Comparison of ENCODE assay signal across 8 cellular contexts in the genomic region with DNA sequence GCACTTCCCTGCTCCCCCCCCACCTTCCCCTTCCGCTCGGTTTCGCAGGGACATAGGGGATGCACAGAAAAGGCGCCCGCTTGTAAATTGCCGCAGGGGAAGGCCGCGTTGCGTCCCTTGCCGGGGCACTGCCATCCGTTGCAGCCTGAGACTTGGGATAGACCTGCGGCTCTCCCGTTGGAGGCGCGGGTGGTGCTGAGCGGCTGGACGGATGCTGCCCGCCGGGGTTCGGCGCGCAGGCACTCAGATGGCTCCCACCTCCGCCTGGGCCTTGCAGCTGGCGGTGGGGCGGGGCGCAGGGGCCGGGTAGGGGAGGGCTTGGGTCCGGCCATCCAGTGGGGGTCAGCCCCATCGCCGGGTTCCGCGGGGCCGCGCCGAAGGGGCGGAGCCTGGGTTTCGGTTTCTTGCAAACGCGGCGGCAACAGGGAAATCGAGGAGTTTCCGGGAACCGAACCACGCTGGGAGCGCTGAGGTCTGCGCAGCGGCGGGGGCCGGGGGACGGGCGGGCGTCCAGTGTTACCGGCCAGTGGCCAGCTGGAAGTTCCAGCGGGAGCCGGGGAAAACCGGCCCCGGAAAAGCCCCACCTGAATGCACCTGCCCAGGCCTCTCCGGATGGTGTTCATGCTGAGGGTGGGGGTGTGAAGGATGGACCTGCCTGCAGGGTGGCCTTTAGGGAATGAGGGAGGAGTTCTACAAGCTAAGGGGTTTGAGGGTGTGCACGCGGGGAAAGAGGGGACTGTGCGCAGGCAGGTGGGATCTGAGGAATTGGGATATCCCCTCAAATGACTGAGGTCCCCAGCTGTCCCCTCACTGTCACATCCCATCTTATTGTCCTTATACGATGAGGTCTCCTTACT. TPM values are rescaled to one million over a fixed set of nuclear protein-coding genes. Genes with fewer than 3 reads are reported as not detected.
A peak's percentile ranks its signal among the peaks of the same experiment; 100 is the strongest.
DNase-seq lines count a peak whose midpoint lies in the region; ATAC-seq and TF ChIP-seq lines count a peak whose summit lies in the region.

No MANE protein-coding gene starts in this region.

- no peak overlapping the region for H2BK12ac ChIP-seq in trophoblast cell (ENCODE audit: low read length)

- no peaks in the 10 kb centered on the region for H3K27me3 Mint-ChIP-seq in Calu3 (ENCODE audit: unreplicated experiment)

- H3K4me3 ChIP-seq in SJSA1 (peak overlapping the region; percentile 48), trophoblast cell (ENCODE audit: low read depth, low read length) (peak overlapping the region; percentile 63)

- peak overlapping the region; percentile 22 for H4K91ac ChIP-seq in trophoblast cell (ENCODE audit: low read depth, low read length)

- ATAC-seq in GM19452 (IDR thresholded peaks at IDR 0.05; ENCODE audit: unreplicated experiment): peak; percentile 40
- ATAC-seq in left cardiac atrium: peak; percentile 76 to 86

- H3K4me1 Mint-ChIP-seq in Calu3 (ENCODE audit: low read depth, unreplicated experiment): peaks cover 74% of the 10 kb centered on the region

- peak overlapping the region; percentile 11 for H3K27ac Mint-ChIP-seq in Calu3 (ENCODE audit: unreplicated experiment)

- H3K4ac ChIP-seq in trophoblast cell (ENCODE audit: low read depth, low read length): no peak overlapping the region

- H3K79me2 ChIP-seq in trophoblast cell (ENCODE audit: control insufficient read depth, insufficient read depth, low read length, poor library complexity): peaks cover 2% of the 10 kb centered on the region

- H2BK5ac ChIP-seq in trophoblast cell (ENCODE audit: low read depth, low read length, poor library complexity): peak overlapping the region; percentile 0

- no peaks in the 10 kb centered on the region for H3K9me3 Mint-ChIP-seq in Calu3 (ENCODE audit: low read depth, unreplicated experiment)

- no peak for TF ChIP-seq CTCF in Calu3 (IDR thresholded peaks at IDR 0.05; ENCODE audit: unreplicated experiment)

- H2AFZ ChIP-seq in trophoblast cell (ENCODE audit: insufficient read depth, low read length, poor library complexity): peak overlapping the region; percentile 38

- peaks cover 42% of the 10 kb centered on the region for H3K36me3 Mint-ChIP-seq in Calu3 (ENCODE audit: insufficient read depth, unreplicated experiment)

- H4K8ac ChIP-seq in trophoblast cell (ENCODE audit: low read depth, low read length): peak overlapping the region; percentile 78

- DNase-seq in Calu3 (peak; percentile 95), HK-2 (ENCODE audit: unreplicated experiment) (peak; percentile 84), SJSA1 (ENCODE audit: low read depth in 1 of 2, low spot score in 2 of 2) (peak; percentile 83 to 96), amygdala (lab: John Stamatoyannopoulos, UW) (peak in 47 of 56 donors; percentile 22 to 80 (median 62)), left cardiac atrium (peak; percentile 92), trophoblast cell (peak; percentile 79 to 83), KG1 (lab: John Stamatoyannopoulos, UW) (no peak)

- H2AK5ac ChIP-seq in trophoblast cell (ENCODE audit: low read length): no peak overlapping the region

- intact Hi-C loops in Calu3 (cut with micrococcal nuclease; ENCODE audit: unreplicated experiment) (loop anchor here (2.0 to 10.0 kb wide), 2 partner anchors 82 to 202 kb away; partner anchors contain the start of gene SLC22A4), left cardiac atrium (cut with DNase I) (loop anchor here in 1 of 2 donors (2.0 kb wide), 1 partner anchor 78 kb away; no protein-coding TSS in a partner anchor)

- H2BK120ac ChIP-seq in trophoblast cell (ENCODE audit: insufficient read depth, low read length, poor library complexity): peak overlapping the region; percentile 48

- H4K12ac ChIP-seq in trophoblast cell (ENCODE audit: low read depth, low read length): peak overlapping the region; percentile 6

- H3K18ac ChIP-seq in trophoblast cell (ENCODE audit: low read length): peak overlapping the region; percentile 40

- no CpG with 5 or more reads among the region's 62 CpGs for WGBS in trophoblast cell (ENCODE audit: extremely low coverage, insufficient coverage, insufficient read length)

- H3K9me3 ChIP-seq in SJSA1 (replicated peaks) (no peaks in the 10 kb centered on the region), trophoblast cell (ENCODE audit: insufficient read depth, low read depth, low read length) (no peaks in the 10 kb centered on the region)

- H3K9ac ChIP-seq in trophoblast cell (ENCODE audit: low read length): peak overlapping the region; percentile 57

- peak overlapping the region; percentile 31 for H3K14ac ChIP-seq in trophoblast cell (ENCODE audit: low read length)

- H3K27ac ChIP-seq in SJSA1: peak overlapping the region; percentile 95
- H3K27ac ChIP-seq in trophoblast cell (ENCODE audit: low read depth, low read length): peak overlapping the region; percentile 45

- H3K4me3 Mint-ChIP-seq in Calu3 (ENCODE audit: low read depth, unreplicated experiment): peak overlapping the region; percentile 86

- H3K36me3 ChIP-seq in SJSA1 (no peaks in the 10 kb centered on the region), trophoblast cell (ENCODE audit: control insufficient read depth in 1 of 2, insufficient read depth in 2 of 2, low read length in 2 of 2) (no peaks in the 10 kb centered on the region)

- H3K4me2 ChIP-seq in trophoblast cell (ENCODE audit: low read length): peak overlapping the region; percentile 69

- no peak overlapping the region for H3K23ac ChIP-seq in trophoblast cell (ENCODE audit: low read length)

- TSS peak; percentile 74 for BruUV-seq in Calu3 (replicated peaks; lab: Mats Ljungman, UMichigan)

- H3K4me1 ChIP-seq in SJSA1 (replicated peaks) (peaks cover 52% of the 10 kb centered on the region), trophoblast cell (ENCODE audit: control insufficient read depth in 1 of 2, insufficient read depth in 2 of 2, low read length in 2 of 2) (peaks cover 13 to 20% of the 10 kb centered on the region in 2 experiments)

- H3K27me3 ChIP-seq in SJSA1 (replicated peaks) (no peaks in the 10 kb centered on the region), trophoblast cell (ENCODE audit: insufficient read depth, low read length) (no peaks in the 10 kb centered on the region)

- H3K79me1 ChIP-seq in trophoblast cell (ENCODE audit: low read length): peaks cover 6% of the 10 kb centered on the region

- CTCF ChIA-PET in Calu3 (lab: Charles Lee): interaction anchor here (0.5 to 8.0 kb wide), 16 partner anchors 9 to 1858 kb away, joined by 3 to 83 read pairs (median 4); no protein-coding TSS in a partner anchor

RNA-seq across cellular contexts. Expression of gene IRF1, which starts 6.3 kb away (rescaled TPM):
- total RNA-seq in Calu3 (2022): 64.0 and 82.4 TPM in 2 replicates
- 16.0 and 18.4 TPM in 2 replicates for total RNA-seq in SJSA1 (2014; rRNA removed; shearing (Covaris generic))
- 10 to 100 TPM; 11.8 to 21.4 TPM for total RNA-seq in left cardiac atrium
- polyA plus RNA-seq in trophoblast cell (2013): 2.7 and 3.3 TPM in 2 replicates

RNA-seq across cellular contexts. Expression of gene IL5, which starts 46.5 kb away (rescaled TPM):
- total RNA-seq in Calu3 (2022): not detected in 2 replicates
- total RNA-seq in SJSA1 (2014; rRNA removed; shearing (Covaris generic)): not detected in 2 replicates
- total RNA-seq in left cardiac atrium: not detected
- not detected in 2 replicates for polyA plus RNA-seq in trophoblast cell (2013)

RNA-seq across cellular contexts. Expression of gene RAD50, which starts 59.9 kb away (rescaled TPM):
- 35.9 and 36.2 TPM in 2 replicates for total RNA-seq in Calu3 (2022)
- total RNA-seq in SJSA1 (2014; rRNA removed; shearing (Covaris generic)): 12.0 and 17.9 TPM in 2 replicates
- total RNA-seq in left cardiac atrium: 10 to 100 TPM; 26.7 to 30.2 TPM
- polyA plus RNA-seq in trophoblast cell (2013): 15.0 and 15.2 TPM in 2 replicates
